Comparison of ENCODE assay signal across 10 cellular contexts in the genomic region with DNA sequence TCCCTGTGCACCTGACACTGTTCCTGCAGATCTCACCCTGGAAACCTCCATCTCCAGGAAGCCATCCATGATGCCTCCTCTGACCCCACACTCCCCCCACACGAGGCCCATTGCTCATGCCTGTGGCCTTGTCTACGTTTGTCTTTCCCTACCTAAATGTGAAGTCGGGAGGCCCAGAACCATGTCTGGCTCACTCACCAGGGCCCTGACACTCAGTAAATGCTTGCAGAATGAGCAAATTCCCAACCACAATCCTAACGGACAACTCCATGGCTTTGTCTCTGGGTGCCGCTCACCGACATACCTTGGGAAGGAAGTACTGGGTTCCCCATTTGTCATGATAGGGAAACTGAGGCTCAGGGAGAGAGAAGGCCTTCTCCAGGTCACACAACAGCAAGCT. TPM values are rescaled to one million over a fixed set of nuclear protein-coding genes. Genes with fewer than 3 reads are reported as not detected.
A peak's percentile ranks its signal among the peaks of the same experiment; 100 is the strongest.
DNase-seq lines count a peak whose midpoint lies in the region; ATAC-seq, FAIRE-seq and TF ChIP-seq lines count a peak whose summit lies in the region.
"Had no signal": no experiment of that assay in that cellular context is flagged by ENCODE, and none has a peak within 500 bp of the region (broad histone marks: within the 10 kb centered on the region; RNA-seq: fewer than 3 reads in every experiment).

No MANE protein-coding gene starts in this region.

- peak overlapping the region; percentile 66 for H3K4me3 Mint-ChIP-seq in stimulated activated naive CD8-positive, alpha-beta T cell treated with anti-CD3 and anti-CD28 coated beads, Interleukin-15, Interleukin-2, amounts not matched to agents 100 ng/mL and 50 ng/mL, for 24 hours
- peak overlapping the region; percentile 36 to 83 (median 82) for H3K4me3 Mint-ChIP-seq in naive B cell

- peaks cover 85% of the 10 kb centered on the region for H3K36me3 ChIP-seq in K562 (ENCODE audit: control insufficient read depth, insufficient read depth, low read length)

- POLR2A ChIA-PET in K562 (lab: Yijun Ruan, JAX) = no interaction called here

- H3K27me3 ChIP-seq in K562 (ENCODE audit: control insufficient read depth in 2 of 2, insufficient read depth in 2 of 2, low read length in 2 of 2) = no peaks in the 10 kb centered on the region

- FAIRE-seq in K562 (lab: Jason Lieb, UNC) = no peak

- WGBS in K562 (ENCODE audit: insufficient coverage, low coverage, missing lambda C conversion rate) = 70% methylated on average over 5 of the region's 6 CpGs

- H3K9me1 ChIP-seq in K562 (ENCODE audit: control insufficient read depth, insufficient read depth, low read length) = no peaks in the 10 kb centered on the region

- H3K27me3 Mint-ChIP-seq in stimulated activated naive CD8-positive, alpha-beta T cell treated with anti-CD3 and anti-CD28 coated beads, Interleukin-15, Interleukin-2, amounts not matched to agents 100 ng/mL and 50 ng/mL, for 24 hours = no peaks in the 10 kb centered on the region
- no peaks in the 10 kb centered on the region for H3K27me3 Mint-ChIP-seq in naive B cell

- intact Hi-C loops in K562 (cut with micrococcal nuclease) = no loop called here

- H3K4me2 ChIP-seq in K562 (ENCODE audit: insufficient read depth, low read length) = peak overlapping the region; percentile 73

- DNase-seq in stimulated activated naive CD8-positive, alpha-beta T cell treated with anti-CD3 and anti-CD28 coated beads, Interleukin-15, Interleukin-2, amounts not matched to agents 100 U/mL and 50 U/mL, for 24 hours = no peak
- no peak for DNase-seq in K562 (ENCODE audit: extremely low read depth in 1 of 4, low spot score in 3 of 4)
- no peak for DNase-seq in naive B cell
- DNase-seq in omental fat pad (ENCODE audit: low spot score) = no peak
- no peak for DNase-seq in occipital lobe (lab: John Stamatoyannopoulos, UW)
- DNase-seq in C1 segment of cervical spinal cord (lab: John Stamatoyannopoulos, UW) = no peak
- DNase-seq in NCI-H2081 treated with DMSO at 0.1 percent for 48 hours (lab: John Stamatoyannopoulos, UW) = no peak
- DNase-seq: NCI-H1092 treated with DMSO at 0.1 percent for 48 hours had no signal

- no peak for TF ChIP-seq RAD21 in K562 (CRISPR knock-in tag; conservative IDR thresholded peaks at IDR 0.05 in 1 of 2, IDR thresholded peaks at IDR 0.05 in 1 of 2)

- H3K4me3 ChIP-seq in K562 = no peak overlapping the region; the same call in 1 of the 2 replicates
- H3K4me3 ChIP-seq: SK-N-MC had no signal

- H3K9me3 Mint-ChIP-seq in stimulated activated naive CD8-positive, alpha-beta T cell treated with anti-CD3 and anti-CD28 coated beads, Interleukin-15, Interleukin-2, amounts not matched to agents 100 ng/mL and 50 ng/mL, for 24 hours = no peaks in the 10 kb centered on the region
- no peaks in the 10 kb centered on the region for H3K9me3 Mint-ChIP-seq in naive B cell

- peaks cover 20 to 45% of the 10 kb centered on the region in 2 experiments for H3K4me1 ChIP-seq in K562 (replicated peaks in 1 of 2; ENCODE audit: control insufficient read depth in 2 of 2, insufficient read depth in 2 of 2, low read length in 2 of 2)

- peaks cover 41% of the 10 kb centered on the region for H3K36me3 Mint-ChIP-seq in stimulated activated naive CD8-positive, alpha-beta T cell treated with anti-CD3 and anti-CD28 coated beads, Interleukin-15, Interleukin-2, amounts not matched to agents 100 ng/mL and 50 ng/mL, for 24 hours (ENCODE audit: low read depth)
- peaks cover 0 to 16% of the 10 kb centered on the region in 2 donors for H3K36me3 Mint-ChIP-seq in naive B cell

- peaks cover 53% of the 10 kb centered on the region for H3K4me1 Mint-ChIP-seq in stimulated activated naive CD8-positive, alpha-beta T cell treated with anti-CD3 and anti-CD28 coated beads, Interleukin-15, Interleukin-2, amounts not matched to agents 100 ng/mL and 50 ng/mL, for 24 hours (ENCODE audit: low read depth)
- peaks cover 46 to 59% (median 58%) of the 10 kb centered on the region in 3 donors for H3K4me1 Mint-ChIP-seq in naive B cell

- H4K20me1 ChIP-seq in K562 (replicated peaks; ENCODE audit: control insufficient read depth, insufficient read depth, low read length) = 0 out of 2 replicates have a peak, but pooled peaks cover 9% of the 10 kb centered on the region

- peak overlapping the region; percentile 61 to 91; a peak in 3 of 4 replicates for H3K9ac ChIP-seq in K562 (ENCODE audit: insufficient read depth in 1 of 2, low read depth in 2 of 2, low read length in 2 of 2)

- H2AFZ ChIP-seq in K562 (ENCODE audit: low read depth, low read length) = no peak overlapping the region

- no peaks in the 10 kb centered on the region for H3K9me3 ChIP-seq in K562 (replicated peaks; ENCODE audit: control insufficient read depth, insufficient read depth, low read depth, low read length)

- in situ Hi-C loops in K562 (cut with MboI) = no loop called here

- no peak for TF ChIP-seq EP300 in K562 (IDR thresholded peaks at IDR 0.05; ENCODE audit: low read length)

- CTCF ChIA-PET in K562 (lab: Yijun Ruan, JAX; ENCODE audit: low intra/inter-chr PET ratio) = no interaction called here

- no peak for TF ChIP-seq POLR2A in K562 (conservative IDR thresholded peaks at IDR 0.05)

- no peak for TF ChIP-seq CTCF in K562 (IDR thresholded peaks at IDR 0.05 in 2 of 3, conservative IDR thresholded peaks at IDR 0.05 in 1 of 3; ENCODE audit: insufficient read depth in 2 of 3, low read depth in 1 of 3, low read length in 3 of 3)
- no peak for TF ChIP-seq CTCF in omental fat pad (IDR thresholded peaks at IDR 0.05)

- no TSS peak for BruUV-seq in K562 (replicated peaks; lab: Mats Ljungman, UMichigan)

- H3K27ac Mint-ChIP-seq in stimulated activated naive CD8-positive, alpha-beta T cell treated with anti-CD3 and anti-CD28 coated beads, Interleukin-15, Interleukin-2, amounts not matched to agents 100 ng/mL and 50 ng/mL, for 24 hours = peak overlapping the region; percentile 93
- peak overlapping the region; percentile 93 to 99 (median 97) for H3K27ac Mint-ChIP-seq in naive B cell

- no peak for ATAC-seq in stimulated activated naive CD8-positive, alpha-beta T cell treated with anti-CD3 and anti-CD28 coated beads, Interleukin-15, Interleukin-2, amounts not matched to agents 100 U/mL and 50 U/mL, for 24 hours
- no peak; the same call in 2 of the 3 replicates for ATAC-seq in K562
- ATAC-seq in naive B cell (ENCODE audit: low read depth in 2 of 2) = no peak
- ATAC-seq in omental fat pad (ENCODE audit: low FRiP score) = no peak

- peaks cover 63% of the 10 kb centered on the region for H3K79me2 ChIP-seq in K562 (ENCODE audit: control insufficient read depth, insufficient read depth, low read length)

- H3K27ac ChIP-seq in K562 (ENCODE audit: extremely low read depth, low read depth, low read length) = peak overlapping the region; percentile 84

RNA-seq across cellular contexts. Expression of a gene that starts 7.3 kb away (rescaled TPM):
- total RNA-seq in K562 (2011; cell fraction: chromatin; rRNA removed; ENCODE audit: low replicate concordance) = 13.1 and 31.5 TPM in 2 replicates
- total RNA-seq in K562 (2011; cell fraction: nucleolus; rRNA removed) = 28.4 and 33.9 TPM in 2 replicates
- total RNA-seq in K562 (2011; cell fraction: nucleoplasm; rRNA removed) = 33.6 and 54.6 TPM in 2 replicates
- total RNA-seq in K562 (2014; rRNA removed) = 32.8 and 43.9 TPM in 2 replicates
- total RNA-seq in K562 (2014; rRNA removed; fragmentation: Illumina TruSeq; extraction: Trizol) = 11.4 and 17.1 TPM in 2 replicates
- total RNA-seq in K562 (2015; rRNA removed; fragmentation: Illumina TruSeq; extraction: Trizol) = 24.7 and 24.9 TPM in 2 replicates
- 28.0 and 28.5 TPM in 2 replicates for total RNA-seq in K562 (2021)
- 23.6 and 53.8 TPM in 2 replicates for polyA plus RNA-seq in K562 (2011; rRNA removed)
- 65.7 and 87.4 TPM in 2 replicates for polyA plus RNA-seq in K562 (2011; cell fraction: cytosol; rRNA removed)
- polyA plus RNA-seq in K562 (2011; cell fraction: nucleus; rRNA removed) = 22.6 and 23.4 TPM in 2 replicates
- polyA plus RNA-seq in K562 (2012) = 24.6 and 36.8 TPM in 2 replicates
- 38.5 and 40.3 TPM in 2 replicates for polyA plus RNA-seq in K562 (2014; fragmentation: Illumina TruSeq; extraction: Trizol)
- polyA plus RNA-seq in K562 (2014; fragmentation: Nextera tagmentation; extraction: Ambion mirVana) = 1 to 10 TPM; 2.9 to 3.9 TPM
- 24.2 and 29.4 TPM in 2 replicates for polyA plus RNA-seq in K562 (2014; rRNA removed)
- 33.6 and 49.2 TPM in 2 replicates for polyA minus RNA-seq in K562 (2011; rRNA and poly(A)+ RNA removed)
- 34.3 and 45.2 TPM in 2 replicates for polyA minus RNA-seq in K562 (2011; cell fraction: cytosol; rRNA and poly(A)+ RNA removed)
- 4.0 and 5.9 TPM in 2 replicates for polyA minus RNA-seq in K562 (2011; cell fraction: nucleus; rRNA and poly(A)+ RNA removed)
- polyA plus RNA-seq in naive B cell (ENCODE audit: low read depth in 6 of 6) = 10 to 100 TPM; 14.1 to 22.6 (median 16.9) TPM
- 10 to 100 TPM; 20.8 to 61.5 (median 29.0) TPM for total RNA-seq in omental fat pad
- 10.0 TPM for total RNA-seq in occipital lobe

RNA-seq across cellular contexts. Expression of a gene that starts 33.3 kb away (rescaled TPM):
- total RNA-seq in K562 (2011; cell fraction: chromatin; rRNA removed; ENCODE audit: low replicate concordance) = 218 and 364 TPM in 2 replicates
- total RNA-seq in K562 (2011; cell fraction: nucleolus; rRNA removed) = 115 and 134 TPM in 2 replicates
- 295 and 429 TPM in 2 replicates for total RNA-seq in K562 (2011; cell fraction: nucleoplasm; rRNA removed)
- total RNA-seq in K562 (2014; rRNA removed) (62.8 and 94.6 TPM in 2 replicates), K562 (2014; rRNA removed; fragmentation: Illumina TruSeq; extraction: Trizol) (93.0 and 107 TPM in 2 replicates), K562 (2015; rRNA removed; fragmentation: Illumina TruSeq; extraction: Trizol) (93.5 and 94.9 TPM in 2 replicates), K562 (2021) (113 and 119 TPM in 2 replicates), omental fat pad (100 to 1,000 TPM in 1 of 4 donors, 10 to 100 TPM in 3; 63.2 to 100 (median 72.6) TPM), occipital lobe (30.1 TPM)
- polyA plus RNA-seq in K562 (2011; rRNA removed) (112 and 129 TPM in 2 replicates), K562 (2014; fragmentation: Illumina TruSeq; extraction: Trizol) (237 and 271 TPM in 2 replicates), K562 (2014; fragmentation: Nextera tagmentation; extraction: Ambion mirVana) (100 to 1,000 TPM; 145 to 357 TPM), K562 (2014; rRNA removed) (146 and 170 TPM in 2 replicates), naive B cell (ENCODE audit: low read depth in 6 of 6) (100 to 1,000 TPM in 5 of 6 donors, 10 to 100 TPM in 1; 99.3 to 153 (median 113) TPM)
- 77.3 and 148 TPM in 2 replicates for polyA plus RNA-seq in K562 (2011; cell fraction: cytosol; rRNA removed)
- 118 and 127 TPM in 2 replicates for polyA plus RNA-seq in K562 (2011; cell fraction: nucleus; rRNA removed)
- 139 and 160 TPM in 2 replicates for polyA plus RNA-seq in K562 (2012)
- polyA minus RNA-seq in K562 (2011; rRNA and poly(A)+ RNA removed) = 132 and 142 TPM in 2 replicates
- 41.7 and 44.1 TPM in 2 replicates for polyA minus RNA-seq in K562 (2011; cell fraction: cytosol; rRNA and poly(A)+ RNA removed)
- 67.2 and 111 TPM in 2 replicates for polyA minus RNA-seq in K562 (2011; cell fraction: nucleus; rRNA and poly(A)+ RNA removed)

RNA-seq across cellular contexts. Expression of a gene that starts 44.4 kb away (rescaled TPM):
- 3.3 and 9.2 TPM in 2 replicates for total RNA-seq in K562 (2011; cell fraction: chromatin; rRNA removed; ENCODE audit: low replicate concordance)
- 18.3 and 19.3 TPM in 2 replicates for total RNA-seq in K562 (2011; cell fraction: nucleolus; rRNA removed)
- total RNA-seq in K562 (2011; cell fraction: nucleoplasm; rRNA removed) = 8.7 and 9.0 TPM in 2 replicates
- 41.7 and 51.5 TPM in 2 replicates for total RNA-seq in K562 (2014; rRNA removed)
- total RNA-seq in K562 (2014; rRNA removed; fragmentation: Illumina TruSeq; extraction: Trizol) = 8.1 and 8.3 TPM in 2 replicates
- 5.7 and 6.6 TPM in 2 replicates for total RNA-seq in K562 (2015; rRNA removed; fragmentation: Illumina TruSeq; extraction: Trizol)
- 68.2 and 72.6 TPM in 2 replicates for total RNA-seq in K562 (2021)
- 7.8 and 10.8 TPM in 2 replicates for polyA plus RNA-seq in K562 (2011; rRNA removed)
- 12.1 and 32.2 TPM in 2 replicates for polyA plus RNA-seq in K562 (2011; cell fraction: cytosol; rRNA removed)
- polyA plus RNA-seq in K562 (2011; cell fraction: nucleus; rRNA removed) = 15.5 and 18.1 TPM in 2 replicates
- polyA plus RNA-seq in K562 (2012) = 16.9 and 44.3 TPM in 2 replicates
- polyA plus RNA-seq in K562 (2014; fragmentation: Illumina TruSeq; extraction: Trizol) = 4.6 and 6.8 TPM in 2 replicates
- 1 to 10 TPM; 1.2 to 1.5 TPM for polyA plus RNA-seq in K562 (2014; fragmentation: Nextera tagmentation; extraction: Ambion mirVana)
- polyA plus RNA-seq in K562 (2014; rRNA removed) = 47.7 and 57.9 TPM in 2 replicates
- 1.3 and 1.5 TPM in 2 replicates for polyA minus RNA-seq in K562 (2011; rRNA and poly(A)+ RNA removed)
- polyA minus RNA-seq in K562 (2011; cell fraction: cytosol; rRNA and poly(A)+ RNA removed) = 10.1 and 19.9 TPM in 2 replicates
- 9.3 and 11.7 TPM in 2 replicates for polyA minus RNA-seq in K562 (2011; cell fraction: nucleus; rRNA and poly(A)+ RNA removed)
- polyA plus RNA-seq in naive B cell (ENCODE audit: low read depth in 6 of 6) = 10 to 100 TPM in 4 of 6 donors, 1 to 10 TPM in 2; 8.3 to 17.0 (median 13.0) TPM
- 100 to 1,000 TPM; 158 to 345 (median 227) TPM for total RNA-seq in omental fat pad
- total RNA-seq in occipital lobe = 0.78 TPM
